ENCODE assay signal across 1 cellular context in genomic region chr7:100641463-100641859, GRCh38.
TF ChIP-seq lines count a peak whose summit lies in the region.

Gene TFR2, minus strand, starts transcription at chr7:100641552. Its CDS starts 43 bp downstream, at chr7:100641509.

TF ChIP-seq in HepG2, 621 proteins besides CTCF, POLR2A, EP300 and RAD21 (continued from another document and continues in another):
- TF ChIP-seq SRSF1 (optimal IDR thresholded peaks at IDR 0.05; ENCODE audit: low read depth, low read length) (peak; percentile 29), ZNF770 (CRISPR knock-in tag; IDR thresholded peaks at IDR 0.05) (peak; percentile 42; the same call in 1 of the 2 replicates), ZKSCAN8 (CRISPR knock-in tag; IDR thresholded peaks at IDR 0.05; ENCODE audit: borderline replicate concordance) (no peak), SP1 (IDR thresholded peaks at IDR 0.05) (no peak), SP1 (CRISPR knock-in tag; IDR thresholded peaks at IDR 0.05) (0 out of 2 replicates have a peak, but pooled peaks have one; percentile 8), TAF1 (CRISPR knock-in tag; IDR thresholded peaks at IDR 0.05) (0 out of 2 replicates have a peak, but pooled peaks have one; percentile 24), IRF2 (CRISPR knock-in tag; IDR thresholded peaks at IDR 0.05) (no peak; the same call in 1 of the 2 replicates), TFE3 (CRISPR knock-in tag; IDR thresholded peaks at IDR 0.05) (0 out of 2 replicates have a peak, but pooled peaks have one; percentile 27), ZNF331 (CRISPR knock-in tag; IDR thresholded peaks at IDR 0.05) (peak; percentile 71), NR2C2 (CRISPR knock-in tag; IDR thresholded peaks at IDR 0.05; ENCODE audit: borderline replicate concordance) (peak; percentile 60; the same call in 1 of the 2 replicates), CREM (IDR thresholded peaks at IDR 0.05) (peak; percentile 43; the same call in 1 of the 2 replicates), CREM (CRISPR knock-in tag; IDR thresholded peaks at IDR 0.05) (no peak), ZNF205 (CRISPR knock-in tag; IDR thresholded peaks at IDR 0.05) (0 out of 2 replicates have a peak, but pooled peaks have one; percentile 19), TFAP4 (IDR thresholded peaks at IDR 0.05; ENCODE audit: borderline replicate concordance, low read depth) (peak; percentile 16; the same call in 1 of the 2 replicates), CSRNP1 (CRISPR knock-in tag; IDR thresholded peaks at IDR 0.05) (no peak), ZFY (CRISPR knock-in tag; IDR thresholded peaks at IDR 0.05) (peak; percentile 26; the same call in 1 of the 2 replicates), ZNF317 (CRISPR knock-in tag; IDR thresholded peaks at IDR 0.05) (peak; percentile 62; the same call in 1 of the 2 replicates), SMAD9 (CRISPR knock-in tag; IDR thresholded peaks at IDR 0.05) (no peak), MAX (IDR thresholded peaks at IDR 0.05) (peak; percentile 70), KMT2A (CRISPR knock-in tag; IDR thresholded peaks at IDR 0.05) (no peak), SOX5 (CRISPR knock-in tag; IDR thresholded peaks at IDR 0.05; ENCODE audit: borderline replicate concordance) (peak; percentile 65; the same call in 1 of the 2 replicates), BRF2 (CRISPR knock-in tag; IDR thresholded peaks at IDR 0.05) (no peak), ZNF574 (CRISPR knock-in tag; IDR thresholded peaks at IDR 0.05) (peak; percentile 47), PATZ1 (CRISPR knock-in tag; IDR thresholded peaks at IDR 0.05) (peak; percentile 99), ZNF232 (CRISPR knock-in tag; IDR thresholded peaks at IDR 0.05; ENCODE audit: borderline replicate concordance) (0 out of 2 replicates have a peak, but pooled peaks have one; percentile 53), ZBTB10 (CRISPR knock-in tag; IDR thresholded peaks at IDR 0.05; ENCODE audit: borderline replicate concordance) (peak; percentile 96), DMAP1 (CRISPR knock-in tag; IDR thresholded peaks at IDR 0.05) (peak; percentile 79), MED1 (CRISPR knock-in tag; IDR thresholded peaks at IDR 0.05) (peak; percentile 62), PRDM10 (CRISPR knock-in tag; IDR thresholded peaks at IDR 0.05; ENCODE audit: low read depth) (peak; percentile 80; the same call in 1 of the 2 replicates), RXRA (CRISPR knock-in tag; IDR thresholded peaks at IDR 0.05) (peak; percentile 64; the same call in 1 of the 2 replicates), MAFK (conservative IDR thresholded peaks at IDR 0.05 in 1 of 2, IDR thresholded peaks at IDR 0.05 in 1 of 2; ENCODE audit: low read length in 2 of 2) (no peak), ZNF558 (CRISPR knock-in tag; IDR thresholded peaks at IDR 0.05; ENCODE audit: borderline replicate concordance) (0 out of 2 replicates have a peak, but pooled peaks have one; percentile 28), NCOR1 (IDR thresholded peaks at IDR 0.05; ENCODE audit: borderline replicate concordance, low read length) (peak; percentile 83), ZNF746 (CRISPR knock-in tag; IDR thresholded peaks at IDR 0.05) (peak; percentile 90), POGK (CRISPR knock-in tag; conservative IDR thresholded peaks at IDR 0.05) (0 out of 2 replicates have a peak, but pooled peaks have one; percentile 17)
